In the genomic region with DNA sequence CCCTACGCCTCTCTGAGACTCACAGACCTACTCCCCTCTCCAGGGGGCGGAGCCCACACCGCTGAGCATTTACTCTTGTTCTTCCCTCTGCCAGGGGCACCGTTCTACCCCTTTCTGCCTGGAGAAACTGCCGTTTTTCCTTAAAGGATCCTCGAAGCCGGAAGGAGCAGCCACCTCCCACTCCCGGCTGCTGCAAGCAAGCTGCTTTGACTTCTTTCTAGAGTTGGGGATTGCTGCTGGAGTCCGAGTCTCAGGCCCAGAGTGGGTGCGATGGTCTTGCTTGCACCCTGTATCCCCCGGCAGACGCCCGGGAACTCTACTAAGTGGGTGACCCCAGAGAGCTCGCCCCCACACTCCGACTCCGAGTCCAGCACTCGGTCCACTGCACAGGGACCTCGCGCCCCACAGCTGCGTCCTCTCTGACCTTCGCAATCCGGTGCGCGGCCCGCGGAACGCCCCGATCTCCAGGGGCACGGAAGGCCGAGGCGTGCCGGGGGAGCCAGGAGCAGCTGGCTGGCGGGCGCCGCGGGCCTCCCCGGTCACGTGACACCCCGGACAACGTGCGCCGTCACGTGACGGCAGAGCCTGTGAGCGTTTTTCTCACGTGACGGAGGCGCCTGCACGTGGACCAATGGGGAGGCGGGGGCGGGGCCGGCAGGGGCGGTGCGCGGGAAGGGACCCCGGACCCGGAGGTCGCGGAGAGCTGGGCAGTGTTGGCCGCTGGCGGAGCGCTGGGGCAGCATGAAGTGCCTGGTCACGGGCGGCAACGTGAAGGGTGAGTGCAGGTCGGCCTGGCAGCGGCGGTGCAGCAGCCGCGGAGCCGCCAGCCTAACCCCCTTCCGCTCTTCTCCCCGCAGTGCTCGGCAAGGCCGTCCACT, we compare ENCODE assay signal across 1 cellular context.
TF ChIP-seq lines count a peak whose summit lies in the region.

A gene (plus strand): TSS at position 683 of the 878 bp plus-strand sequence. CDS start 59 bp downstream, at position 742.

TF ChIP-seq in neural cell, 6 proteins besides CTCF, POLR2A, EP300 and RAD21 (continued from another document):
- TF ChIP-seq, protein P1, sequence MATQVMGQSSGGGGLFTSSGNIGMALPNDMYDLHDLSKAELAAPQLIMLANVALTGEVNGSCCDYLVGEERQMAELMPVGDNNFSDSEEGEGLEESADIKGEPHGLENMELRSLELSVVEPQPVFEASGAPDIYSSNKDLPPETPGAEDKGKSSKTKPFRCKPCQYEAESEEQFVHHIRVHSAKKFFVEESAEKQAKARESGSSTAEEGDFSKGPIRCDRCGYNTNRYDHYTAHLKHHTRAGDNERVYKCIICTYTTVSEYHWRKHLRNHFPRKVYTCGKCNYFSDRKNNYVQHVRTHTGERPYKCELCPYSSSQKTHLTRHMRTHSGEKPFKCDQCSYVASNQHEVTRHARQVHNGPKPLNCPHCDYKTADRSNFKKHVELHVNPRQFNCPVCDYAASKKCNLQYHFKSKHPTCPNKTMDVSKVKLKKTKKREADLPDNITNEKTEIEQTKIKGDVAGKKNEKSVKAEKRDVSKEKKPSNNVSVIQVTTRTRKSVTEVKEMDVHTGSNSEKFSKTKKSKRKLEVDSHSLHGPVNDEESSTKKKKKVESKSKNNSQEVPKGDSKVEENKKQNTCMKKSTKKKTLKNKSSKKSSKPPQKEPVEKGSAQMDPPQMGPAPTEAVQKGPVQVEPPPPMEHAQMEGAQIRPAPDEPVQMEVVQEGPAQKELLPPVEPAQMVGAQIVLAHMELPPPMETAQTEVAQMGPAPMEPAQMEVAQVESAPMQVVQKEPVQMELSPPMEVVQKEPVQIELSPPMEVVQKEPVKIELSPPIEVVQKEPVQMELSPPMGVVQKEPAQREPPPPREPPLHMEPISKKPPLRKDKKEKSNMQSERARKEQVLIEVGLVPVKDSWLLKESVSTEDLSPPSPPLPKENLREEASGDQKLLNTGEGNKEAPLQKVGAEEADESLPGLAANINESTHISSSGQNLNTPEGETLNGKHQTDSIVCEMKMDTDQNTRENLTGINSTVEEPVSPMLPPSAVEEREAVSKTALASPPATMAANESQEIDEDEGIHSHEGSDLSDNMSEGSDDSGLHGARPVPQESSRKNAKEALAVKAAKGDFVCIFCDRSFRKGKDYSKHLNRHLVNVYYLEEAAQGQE (IDR thresholded peaks at IDR 0.05; ENCODE audit: borderline replicate concordance): no peak
- TF ChIP-seq MXI1 (conservative IDR thresholded peaks at IDR 0.05; ENCODE audit: poor library complexity, severe bottlenecking): peak; percentile 95
